In the genomic region with DNA sequence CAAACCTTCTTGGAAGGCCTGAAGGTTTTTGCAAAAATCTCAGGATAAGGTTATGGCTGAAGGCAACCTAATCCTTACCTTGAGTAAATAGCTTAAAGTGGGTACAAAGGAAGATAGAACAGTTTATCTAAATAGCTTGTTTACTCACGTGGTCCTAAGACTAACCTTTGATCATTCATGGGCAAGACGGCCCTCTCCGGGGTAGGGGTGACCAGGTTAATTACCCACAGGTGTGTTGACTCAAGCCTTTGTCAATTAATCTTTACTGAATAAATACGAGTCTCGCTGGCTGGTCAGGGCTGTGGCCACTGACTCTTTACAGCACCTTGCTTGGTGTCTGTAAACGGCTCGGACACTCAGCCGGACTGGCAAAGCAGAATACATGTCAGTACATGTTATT, we compare ENCODE assay signal across 1 cellular context.
TF ChIP-seq lines count a peak whose summit lies in the region.

No MANE protein-coding gene starts in this region.

TF ChIP-seq in HepG2, 621 proteins besides CTCF, POLR2A, EP300 and RAD21 (continued from another document and continues in another):
- TF ChIP-seq, protein P1, sequence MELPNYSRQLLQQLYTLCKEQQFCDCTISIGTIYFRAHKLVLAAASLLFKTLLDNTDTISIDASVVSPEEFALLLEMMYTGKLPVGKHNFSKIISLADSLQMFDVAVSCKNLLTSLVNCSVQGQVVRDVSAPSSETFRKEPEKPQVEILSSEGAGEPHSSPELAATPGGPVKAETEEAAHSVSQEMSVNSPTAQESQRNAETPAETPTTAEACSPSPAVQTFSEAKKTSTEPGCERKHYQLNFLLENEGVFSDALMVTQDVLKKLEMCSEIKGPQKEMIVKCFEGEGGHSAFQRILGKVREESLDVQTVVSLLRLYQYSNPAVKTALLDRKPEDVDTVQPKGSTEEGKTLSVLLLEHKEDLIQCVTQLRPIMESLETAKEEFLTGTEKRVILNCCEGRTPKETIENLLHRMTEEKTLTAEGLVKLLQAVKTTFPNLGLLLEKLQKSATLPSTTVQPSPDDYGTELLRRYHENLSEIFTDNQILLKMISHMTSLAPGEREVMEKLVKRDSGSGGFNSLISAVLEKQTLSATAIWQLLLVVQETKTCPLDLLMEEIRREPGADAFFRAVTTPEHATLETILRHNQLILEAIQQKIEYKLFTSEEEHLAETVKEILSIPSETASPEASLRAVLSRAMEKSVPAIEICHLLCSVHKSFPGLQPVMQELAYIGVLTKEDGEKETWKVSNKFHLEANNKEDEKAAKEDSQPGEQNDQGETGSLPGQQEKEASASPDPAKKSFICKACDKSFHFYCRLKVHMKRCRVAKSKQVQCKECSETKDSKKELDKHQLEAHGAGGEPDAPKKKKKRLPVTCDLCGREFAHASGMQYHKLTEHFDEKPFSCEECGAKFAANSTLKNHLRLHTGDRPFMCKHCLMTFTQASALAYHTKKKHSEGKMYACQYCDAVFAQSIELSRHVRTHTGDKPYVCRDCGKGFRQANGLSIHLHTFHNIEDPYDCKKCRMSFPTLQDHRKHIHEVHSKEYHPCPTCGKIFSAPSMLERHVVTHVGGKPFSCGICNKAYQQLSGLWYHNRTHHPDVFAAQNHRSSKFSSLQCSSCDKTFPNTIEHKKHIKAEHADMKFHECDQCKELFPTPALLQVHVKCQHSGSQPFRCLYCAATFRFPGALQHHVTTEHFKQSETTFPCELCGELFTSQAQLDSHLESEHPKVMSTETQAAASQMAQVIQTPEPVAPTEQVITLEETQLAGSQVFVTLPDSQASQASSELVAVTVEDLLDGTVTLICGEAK (IDR thresholded peaks at IDR 0.05), result no peak
- TF ChIP-seq, protein P1 (CRISPR knock-in tag; IDR thresholded peaks at IDR 0.05), result no peak
- no peak for TF ChIP-seq HBP1 (CRISPR knock-in tag; IDR thresholded peaks at IDR 0.05; ENCODE audit: low read depth)
- TF ChIP-seq ARHGAP35 (CRISPR knock-in tag; IDR thresholded peaks at IDR 0.05; ENCODE audit: borderline replicate concordance), result no peak
- TF ChIP-seq ZNF263 (CRISPR knock-in tag; IDR thresholded peaks at IDR 0.05), result no peak
- no peak for TF ChIP-seq ZNF678 (CRISPR knock-in tag; IDR thresholded peaks at IDR 0.05)
- no peak for TF ChIP-seq ZNF563 (CRISPR knock-in tag; IDR thresholded peaks at IDR 0.05)
- TF ChIP-seq RERE (CRISPR knock-in tag; IDR thresholded peaks at IDR 0.05; ENCODE audit: low read depth), result peak; percentile 90
- no peak for TF ChIP-seq YEATS4 (CRISPR knock-in tag; IDR thresholded peaks at IDR 0.05; ENCODE audit: borderline replicate concordance)
- peak; percentile 53; the same call in 1 of the 2 replicates for TF ChIP-seq TBX2 (CRISPR knock-in tag; IDR thresholded peaks at IDR 0.05; ENCODE audit: borderline replicate concordance)
- TF ChIP-seq SIN3B (IDR thresholded peaks at IDR 0.05; ENCODE audit: low read length), result no peak
- TF ChIP-seq TOPORS (CRISPR knock-in tag; IDR thresholded peaks at IDR 0.05), result no peak
- TF ChIP-seq PCBP1 (IDR thresholded peaks at IDR 0.05; ENCODE audit: borderline replicate concordance, low read depth, low read length), result no peak
- no peak for TF ChIP-seq ZNF704 (CRISPR knock-in tag; IDR thresholded peaks at IDR 0.05; ENCODE audit: borderline replicate concordance)
- no peak for TF ChIP-seq ZNF354B (CRISPR knock-in tag; IDR thresholded peaks at IDR 0.05)
- TF ChIP-seq GMEB1 (CRISPR knock-in tag; IDR thresholded peaks at IDR 0.05; ENCODE audit: borderline replicate concordance), result no peak
- no peak for TF ChIP-seq ZBTB3 (CRISPR knock-in tag; IDR thresholded peaks at IDR 0.05; ENCODE audit: borderline replicate concordance, low read depth)
- TF ChIP-seq CBFB (CRISPR knock-in tag; IDR thresholded peaks at IDR 0.05), result peak; percentile 33; the same call in 1 of the 2 replicates
- peak; percentile 86 for TF ChIP-seq ISL2 (CRISPR knock-in tag; IDR thresholded peaks at IDR 0.05)
- no peak for TF ChIP-seq NBN (conservative IDR thresholded peaks at IDR 0.05)
- TF ChIP-seq CC2D1A (CRISPR knock-in tag; IDR thresholded peaks at IDR 0.05), result no peak
- no peak for TF ChIP-seq ZBTB38 (CRISPR knock-in tag; IDR thresholded peaks at IDR 0.05)
- TF ChIP-seq ZNF512B (CRISPR knock-in tag; IDR thresholded peaks at IDR 0.05; ENCODE audit: borderline replicate concordance), result no peak
- 0 out of 2 replicates have a peak, but pooled peaks have one; percentile 48 for TF ChIP-seq PHF21A (CRISPR knock-in tag; IDR thresholded peaks at IDR 0.05)
- no peak for TF ChIP-seq HDAC6 (IDR thresholded peaks at IDR 0.05; ENCODE audit: low read depth, low read length)
- TF ChIP-seq RFX5 (IDR thresholded peaks at IDR 0.05; ENCODE audit: low read depth, low read length), result no peak
- TF ChIP-seq NFIB (CRISPR knock-in tag; IDR thresholded peaks at IDR 0.05; ENCODE audit: borderline replicate concordance), result no peak
- TF ChIP-seq KDM5B (CRISPR knock-in tag; IDR thresholded peaks at IDR 0.05; ENCODE audit: borderline replicate concordance), result no peak
- TF ChIP-seq SMC3 (IDR thresholded peaks at IDR 0.05; ENCODE audit: low read length), result no peak
- TF ChIP-seq ZBTB7A (CRISPR knock-in tag; IDR thresholded peaks at IDR 0.05), result no peak
- peak; percentile 51; the same call in 1 of the 2 replicates for TF ChIP-seq HNF4G (IDR thresholded peaks at IDR 0.05; ENCODE audit: borderline replicate concordance, low read depth, low read length)
- no peak for TF ChIP-seq HNF4G (CRISPR knock-in tag; IDR thresholded peaks at IDR 0.05; ENCODE audit: borderline replicate concordance, low read depth)
- TF ChIP-seq ARNTL (CRISPR knock-in tag; IDR thresholded peaks at IDR 0.05), result peak; percentile 63; the same call in 1 of the 2 replicates
- TF ChIP-seq SP140L (CRISPR knock-in tag; IDR thresholded peaks at IDR 0.05; ENCODE audit: borderline replicate concordance), result no peak
